In genomic region chr14:28577711-28578131, GRCh38 we compare ENCODE assay signal across 21 cellular contexts.
DNase-seq lines count a peak whose midpoint lies in the region; ATAC-seq, FAIRE-seq and TF ChIP-seq lines count a peak whose summit lies in the region.
"Had no signal": no experiment of that assay in that cellular context is flagged by ENCODE, and none has a peak within 500 bp of the region (broad histone marks: within the 10 kb centered on the region; RNA-seq: fewer than 3 reads in every experiment).

No MANE protein-coding gene starts in this region.

- H3K4me3 ChIP-seq in astrocyte (ENCODE audit: insufficient read depth, low read depth, low read length): peak overlapping the region; percentile 58
- no peak overlapping the region for H3K4me3 ChIP-seq in fibroblast of villous mesenchyme (ENCODE audit: low read depth, low read length)
- H3K4me3 ChIP-seq in Peyer's patch: no peak overlapping the region
- H3K4me3 ChIP-seq: gastrocnemius medialis, GM12878, ovary, stomach had no signal

- H3K4me2 ChIP-seq in astrocyte (ENCODE audit: low read length): peak overlapping the region; percentile 80

- H3K36me3 Mint-ChIP-seq in astrocyte (ENCODE audit: low read depth, unreplicated experiment): no peaks in the 10 kb centered on the region
- H3K36me3 Mint-ChIP-seq: CD14-positive monocyte had no signal

- H3K36me3 ChIP-seq in astrocyte (ENCODE audit: insufficient read depth, low read length): no peaks in the 10 kb centered on the region
- no peaks in the 10 kb centered on the region for H3K36me3 ChIP-seq in Peyer's patch
- H3K36me3 ChIP-seq: gastrocnemius medialis, ovary, stomach had no signal

- no peak overlapping the region for H2AFZ ChIP-seq in astrocyte (ENCODE audit: low read depth, low read length)

- H3K4me1 ChIP-seq in astrocyte (ENCODE audit: insufficient read depth, low read length): peaks cover 8% of the 10 kb centered on the region
- no peaks in the 10 kb centered on the region for H3K4me1 ChIP-seq in Peyer's patch
- H3K4me1 ChIP-seq: gastrocnemius medialis, stomach had no signal

- H3K4me3 Mint-ChIP-seq in astrocyte (ENCODE audit: unreplicated experiment): no peak overlapping the region
- H3K4me3 Mint-ChIP-seq: activated CD8-positive, alpha-beta T cell treated with anti-CD3 and anti-CD28 coated beads, Interleukin-2, amount 10 ng/mL, durations not matched to agents 7 days and 5 days; activated T-helper 1 cell treated with anti-CD3 and anti-CD28 coated beads, Interleukin-12 subunit alpha, Interleukin-12 subunit beta, Interleukin-2, Interleukin-4 antibody, amounts not matched to agents 30 ng/mL and 10 ng/mL and 1 ng/mL, durations not matched to agents 14 hours and 24 hours and 36 hours; CD14-positive monocyte had no signal

- H3K27ac Mint-ChIP-seq in astrocyte (ENCODE audit: unreplicated experiment): peak overlapping the region; percentile 87
- H3K27ac Mint-ChIP-seq: activated CD8-positive, alpha-beta T cell treated with anti-CD3 and anti-CD28 coated beads, Interleukin-2, amount 10 ng/mL, durations not matched to agents 7 days and 5 days; activated T-helper 1 cell treated with anti-CD3 and anti-CD28 coated beads, Interleukin-12 subunit alpha, Interleukin-12 subunit beta, Interleukin-2, Interleukin-4 antibody, amounts not matched to agents 30 ng/mL and 10 ng/mL and 1 ng/mL, durations not matched to agents 14 hours and 24 hours and 36 hours; CD14-positive monocyte had no signal

- H4K20me1 ChIP-seq in astrocyte (ENCODE audit: insufficient read depth, low read length): no peaks in the 10 kb centered on the region

- peaks cover 8% of the 10 kb centered on the region for H3K9me3 Mint-ChIP-seq in astrocyte (ENCODE audit: unreplicated experiment)

- no peaks in the 10 kb centered on the region for H3K27me3 Mint-ChIP-seq in astrocyte (ENCODE audit: low read depth, unreplicated experiment)

- DNase-seq in HTR-8/SVneo (ENCODE audit: insufficient read length, low spot score) (peak; percentile 26), astrocyte (ENCODE audit: low read depth) (peak; percentile 94), fibroblast of villous mesenchyme (ENCODE audit: low read depth) (peak; percentile 2), stromal cell of bone marrow (ENCODE audit: low read depth) (peak; percentile 38), Peyer's patch (no peak), NCI-H345 treated with DMSO at 0.1 percent for 48 hours (lab: John Stamatoyannopoulos, UW; ENCODE audit: unreplicated experiment) (no peak)
- DNase-seq: activated CD8-positive, alpha-beta T cell treated with anti-CD3 and anti-CD28 coated beads, Interleukin-2, amount 10 ng/mL, durations not matched to agents 7 days and 5 days; anterior cingulate cortex; gastrocnemius medialis; mesendoderm; ovary; SIG-M5; small intestine; stomach had no signal

- H3K79me2 ChIP-seq in astrocyte (ENCODE audit: insufficient read depth, low read length): peaks cover 10% of the 10 kb centered on the region

- no peak for ATAC-seq in HG03135 (IDR thresholded peaks at IDR 0.05; ENCODE audit: unreplicated experiment)
- no peak for ATAC-seq in GM18502 (IDR thresholded peaks at IDR 0.05; ENCODE audit: poor library complexity, unreplicated experiment)
- ATAC-seq: activated CD8-positive, alpha-beta T cell treated with anti-CD3 and anti-CD28 coated beads, Interleukin-2, amount 10 ng/mL, durations not matched to agents 7 days and 5 days; gastrocnemius medialis; GM12878 had no signal

- TF ChIP-seq POLR2A in Peyer's patch (IDR thresholded peaks at IDR 0.05): no peak

- FAIRE-seq in HTR-8/SVneo (lab: Jason Lieb, UNC) (peak; percentile 89), astrocyte (lab: Jason Lieb, UNC) (peak; percentile 45)
- FAIRE-seq: GM12878, H1, small intestine had no signal

- H3K9me3 ChIP-seq in astrocyte (ENCODE audit: insufficient read depth, low read depth, low read length) (peaks cover 7% of the 10 kb centered on the region), Peyer's patch (no peaks in the 10 kb centered on the region)
- H3K9me3 ChIP-seq: gastrocnemius medialis, ovary had no signal

- H3K4me1 Mint-ChIP-seq in astrocyte (ENCODE audit: low read depth, unreplicated experiment): peaks cover 19% of the 10 kb centered on the region
- H3K4me1 Mint-ChIP-seq: CD14-positive monocyte had no signal

- H3K27ac ChIP-seq in astrocyte (ENCODE audit: low read depth, low read length): peak overlapping the region; percentile 69
- no peak overlapping the region for H3K27ac ChIP-seq in Peyer's patch
- H3K27ac ChIP-seq: gastrocnemius medialis, ovary, stomach, VCaP had no signal

- H3K9ac ChIP-seq in astrocyte (ENCODE audit: low read length): peak overlapping the region; percentile 62

- H3K27me3 ChIP-seq in astrocyte (ENCODE audit: insufficient read depth, low read length): no peaks in the 10 kb centered on the region
- no peaks in the 10 kb centered on the region for H3K27me3 ChIP-seq in Peyer's patch
- H3K27me3 ChIP-seq: gastrocnemius medialis, ovary, stomach had no signal

- TF ChIP-seq CTCF in astrocyte (IDR thresholded peaks at IDR 0.05; ENCODE audit: insufficient read depth, low read depth, low read length) (no peak), fibroblast of villous mesenchyme (IDR thresholded peaks at IDR 0.05; ENCODE audit: insufficient read depth, low read depth, low read length) (no peak), Peyer's patch (IDR thresholded peaks at IDR 0.05) (no peak)

Comparison
In these comparisons a context has a peak if more than half of its experiments do, and no peak if none do; other contexts are left out.
1. DNase-seq: peak in HTR-8/SVneo (single experiment), astrocyte (single experiment), fibroblast of villous mesenchyme (single experiment) and stromal cell of bone marrow (single experiment); none in Peyer's patch (0 of 3) and NCI-H345 treated with DMSO at 0.1 percent for 48 hours (single experiment).